ENCODE assay signal across 8 cellular contexts in the genomic region with DNA sequence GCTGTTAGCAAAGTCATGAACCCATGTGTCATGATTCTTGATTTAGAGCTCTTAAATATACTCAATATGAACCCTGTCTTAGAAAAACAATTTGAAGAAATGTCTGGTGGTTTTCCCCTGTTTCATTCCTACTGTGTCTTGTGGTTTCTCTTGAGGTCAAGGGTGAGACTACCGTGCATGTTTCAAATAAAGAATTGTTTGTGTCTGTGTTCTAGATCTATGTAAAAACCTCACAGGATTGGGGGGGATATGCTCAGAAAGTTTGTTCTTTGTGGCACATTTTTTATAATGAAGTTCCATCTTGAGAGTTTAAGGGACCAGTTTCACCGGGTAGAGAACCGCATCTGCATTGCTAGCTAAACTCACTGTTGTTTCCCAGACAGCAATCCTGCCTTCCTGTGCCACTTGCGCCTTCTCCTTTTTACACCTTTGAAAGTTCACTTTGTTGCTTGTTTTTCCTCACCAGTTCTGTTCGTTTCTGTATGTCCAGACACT. TPM values are rescaled to one million over a fixed set of nuclear protein-coding genes. Genes with fewer than 3 reads are reported as not detected.
A peak's percentile ranks its signal among the peaks of the same experiment; 100 is the strongest.
DNase-seq lines count a peak whose midpoint lies in the region; ATAC-seq and TF ChIP-seq lines count a peak whose summit lies in the region.

No MANE protein-coding gene starts in this region.

- ATAC-seq in HG03064 (IDR thresholded peaks at IDR 0.05; ENCODE audit: low read depth, unreplicated experiment) (peak; percentile 64), upper lobe of left lung (ENCODE audit: low FRiP score in 2 of 2) (peak in 1 of 2 donors; percentile 5)

- H3K27me3 ChIP-seq in upper lobe of left lung (no peaks in the 10 kb centered on the region), WERI-Rb-1 (ENCODE audit: insufficient read depth, low read depth, severe bottlenecking) (no peaks in the 10 kb centered on the region)

- 41 to 55% methylated on average over 5 of the region's 5 CpGs for WGBS in upper lobe of left lung, 2 donors

- no peak for TF ChIP-seq POLR2A in upper lobe of left lung (IDR thresholded peaks at IDR 0.05)

- H3K27ac ChIP-seq in upper lobe of left lung = peak overlapping the region; percentile 39 to 84 (median 80)
- H3K27ac ChIP-seq in WERI-Rb-1 = no peak overlapping the region

- H3K4me3 ChIP-seq in fibroblast of pulmonary artery (replicated peaks; ENCODE audit: low read depth, low read length) (no peak overlapping the region), upper lobe of left lung (no peak overlapping the region), WERI-Rb-1 (ENCODE audit: low read depth, low read length) (no peak overlapping the region)

- TF ChIP-seq CTCF in fibroblast of pulmonary artery (IDR thresholded peaks at IDR 0.05; ENCODE audit: low read length, missing control alignments) (no peak), upper lobe of left lung (IDR thresholded peaks at IDR 0.05) (no peak), WERI-Rb-1 (IDR thresholded peaks at IDR 0.05; ENCODE audit: low read depth, low read length) (no peak)

- H3K36me3 ChIP-seq in upper lobe of left lung = peaks cover 0 to 8% (median 0%) of the 10 kb centered on the region in 4 donors
- no peaks in the 10 kb centered on the region for H3K36me3 ChIP-seq in WERI-Rb-1

- H3K9me3 ChIP-seq in upper lobe of left lung (no peaks in the 10 kb centered on the region), WERI-Rb-1 (ENCODE audit: severe bottlenecking) (no peaks in the 10 kb centered on the region)

- TF ChIP-seq EP300 in upper lobe of left lung (IDR thresholded peaks at IDR 0.05) = no peak

- peaks cover 61 to 77% (median 68%) of the 10 kb centered on the region in 4 donors for H3K4me1 ChIP-seq in upper lobe of left lung

- DNase-seq in stimulated activated CD4-positive, alpha-beta T cell treated with anti-CD3 and anti-CD28 coated beads, Interleukin-4, amount 100 ng/mL, for 24 hours = peak; percentile 42
- no peak for DNase-seq in stimulated activated CD4-positive, alpha-beta T cell treated with anti-CD3 and anti-CD28 coated beads, Interleukin-4, amount 100 ng/mL, for 4 hours
- DNase-seq in SKM-1 treated with dmso at 0.1 percent for 144 hours (lab: John Stamatoyannopoulos, UW; ENCODE audit: unreplicated experiment) (peak; percentile 26), fibroblast of pulmonary artery (ENCODE audit: low read depth) (peak; percentile 78), upper lobe of left lung (no peak), NCI-H2029 (lab: John Stamatoyannopoulos, UW) (no peak), WERI-Rb-1 (no peak)

RNA-seq across cellular contexts. Expression of a gene that starts 30.9 kb away (rescaled TPM):
- 10 to 100 TPM; 25.1 to 84.7 (median 50.1) TPM for total RNA-seq in upper lobe of left lung

RNA-seq across cellular contexts. Expression of a gene that starts 54.4 kb away (rescaled TPM):
- total RNA-seq in upper lobe of left lung = 10 to 100 TPM; 11.5 to 28.9 (median 18.8) TPM

Comparison
In these comparisons a context has a peak if more than half of its experiments do, and no peak if none do; other contexts are left out.
1. DNase-seq: peak in stimulated activated CD4-positive, alpha-beta T cell treated with anti-CD3 and anti-CD28 coated beads, Interleukin-4, amount 100 ng/mL, for 24 hours (single experiment), SKM-1 treated with dmso at 0.1 percent for 144 hours (single experiment) and fibroblast of pulmonary artery (single experiment); none in stimulated activated CD4-positive, alpha-beta T cell treated with anti-CD3 and anti-CD28 coated beads, Interleukin-4, amount 100 ng/mL, for 4 hours (0 of 2), upper lobe of left lung (0 of 2), NCI-H2029 (single experiment) and WERI-Rb-1 (single experiment).